1 cellular context compared by ENCODE assay signal in genomic region chr6:87197547-87197946, GRCh38.
TF ChIP-seq lines count a peak whose summit lies in the region.

No MANE protein-coding gene starts in this region.

TF ChIP-seq in GM12878, 131 proteins besides CTCF, POLR2A, EP300 and RAD21 (continued from another document):
- TF ChIP-seq BCL3 (IDR thresholded peaks at IDR 0.05; ENCODE audit: borderline replicate concordance, insufficient read depth, low read depth, low read length, poor library complexity, severe bottlenecking) (peak; percentile 33), FOXM1 (IDR thresholded peaks at IDR 0.05; ENCODE audit: low read depth, low read length) (peak; percentile 71; the same call in 1 of the 2 replicates), ATF2 (IDR thresholded peaks at IDR 0.05; ENCODE audit: low read length) (peak; percentile 80), HCFC1 (IDR thresholded peaks at IDR 0.05; ENCODE audit: low read length) (no peak), MEF2B (IDR thresholded peaks at IDR 0.05; ENCODE audit: partially characterized antibody, poor library complexity, severe bottlenecking) (peak; percentile 58), RUNX3 (IDR thresholded peaks at IDR 0.05; ENCODE audit: low read length) (peak; percentile 32), JUNB (IDR thresholded peaks at IDR 0.05) (peak; percentile 90), ZBTB40 (IDR thresholded peaks at IDR 0.05; ENCODE audit: borderline replicate concordance) (no peak), NRF1 (conservative IDR thresholded peaks at IDR 0.05; ENCODE audit: low read depth, low read length) (no peak), POLR2AphosphoS2 (IDR thresholded peaks at IDR 0.05; ENCODE audit: low read depth, low read length) (no peak), BACH1 (IDR thresholded peaks at IDR 0.05; ENCODE audit: borderline replicate concordance) (no peak), NFIC (IDR thresholded peaks at IDR 0.05; ENCODE audit: low read depth, low read length) (peak; percentile 87; the same call in 1 of the 2 replicates), USF1 (IDR thresholded peaks at IDR 0.05; ENCODE audit: borderline replicate concordance, extremely low read length, insufficient read depth, low read depth, low read length) (no peak)
